Comparison of ENCODE assay signal across 18 cellular contexts in the genomic region with DNA sequence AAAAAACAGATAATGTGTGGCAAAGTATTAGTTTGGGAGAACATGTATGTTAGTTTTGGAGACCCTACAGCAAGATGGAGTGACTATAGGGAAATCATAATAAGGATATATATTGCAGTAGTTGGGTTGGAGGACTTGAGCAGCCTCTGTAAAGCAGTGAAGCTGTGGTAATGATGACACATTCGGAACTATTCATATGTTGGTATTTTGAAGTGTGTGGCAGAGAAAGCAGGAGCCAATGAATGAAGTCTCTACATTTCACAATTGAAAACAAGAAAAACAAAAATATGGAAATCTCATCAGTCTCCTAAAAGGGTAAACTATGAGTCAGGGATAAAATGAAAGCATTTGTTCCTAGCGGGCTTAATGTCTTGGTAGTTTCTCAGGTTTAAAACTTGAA.
DNase-seq lines count a peak whose midpoint lies in the region; ATAC-seq and TF ChIP-seq lines count a peak whose summit lies in the region.
"Had no signal": no experiment of that assay in that cellular context is flagged by ENCODE, and none has a peak within 500 bp of the region (broad histone marks: within the 10 kb centered on the region; RNA-seq: fewer than 3 reads in every experiment).

No MANE protein-coding gene starts in this region.

- H4K20me1 ChIP-seq in fibroblast of lung (ENCODE audit: control insufficient read depth, extremely low read depth, insufficient read depth, low read length) (no peaks in the 10 kb centered on the region), smooth muscle cell (ENCODE audit: low read depth) (no peaks in the 10 kb centered on the region)

- H3K9ac ChIP-seq in fibroblast of lung (ENCODE audit: insufficient read depth, low read length) (no peak overlapping the region), smooth muscle cell (ENCODE audit: low read depth) (no peak overlapping the region)

- DNase-seq in H4 (ENCODE audit: low spot score) (peak; percentile 62), RWPE2 (ENCODE audit: low spot score) (no peak), fibroblast of lung (ENCODE audit: low read depth in 2 of 2) (peak; percentile 65 to 76), smooth muscle cell (lab: John Stamatoyannopoulos, UW; ENCODE audit: unreplicated experiment) (no peak), CD1c-positive myeloid dendritic cell (ENCODE audit: extremely low spot score) (no peak)
- no peak for DNase-seq in stimulated activated naive B cell treated with anti-CD40 and anti-IgM and Interleukin-4, amounts not matched to agents 10 μg/mL and 1 μg/mL and 100 μg/mL, for 72 hours
- DNase-seq in stimulated activated naive CD4-positive, alpha-beta T cell treated with Interleukin-2 at 50 U/mL for 16 hours (lab: John Stamatoyannopoulos, UW) = no peak
- DNase-seq: activated CD4-positive, CD25-positive, alpha-beta regulatory T cell treated with anti-CD3 and anti-CD28 coated beads, Interleukin-2, amount 50 U/mL, for 72 hours; activated CD8-positive, alpha-beta memory T cell treated with anti-CD3 and anti-CD28 coated beads, Interleukin-2, amount 10 ng/mL, durations not matched to agents 7 days and 5 days; activated gamma-delta T cell; anterior cingulate cortex; DMS79; NCI-H1436 treated with DMSO at 0.1 percent for 48 hours; NCI-H2227 treated with DMSO at 0.1 percent for 48 hours; nucleus accumbens had no signal

- 86% methylated on average over 2 of the region's 2 CpGs for WGBS in smooth muscle cell (ENCODE audit: low lambda C conversion rate)

- H3K4me2 ChIP-seq in fibroblast of lung (ENCODE audit: extremely low read depth, insufficient read depth, low read length) (no peak overlapping the region), smooth muscle cell (peak overlapping the region; percentile 23)

- no peaks in the 10 kb centered on the region for H3K27me3 ChIP-seq in RWPE2 (ENCODE audit: insufficient read depth, poor library complexity, severe bottlenecking)
- H3K27me3 ChIP-seq in fibroblast of lung (ENCODE audit: control insufficient read depth, insufficient read depth, low read length) = no peaks in the 10 kb centered on the region
- no peaks in the 10 kb centered on the region for H3K27me3 ChIP-seq in smooth muscle cell (ENCODE audit: low read depth)
- H3K27me3 ChIP-seq: esophagus muscularis mucosa, tibial nerve had no signal

- no peak overlapping the region for H3K4me3 Mint-ChIP-seq in stimulated activated naive B cell treated with anti-CD40 and anti-IgM and Interleukin-4, amounts not matched to agents 10 μg/mL and 1 μg/mL and 100 μg/mL, for 72 hours
- H3K4me3 Mint-ChIP-seq: activated CD8-positive, alpha-beta memory T cell treated with anti-CD3 and anti-CD28 coated beads, Interleukin-2, amount 10 ng/mL, durations not matched to agents 7 days and 5 days; CD14-positive monocyte had no signal

- H3K27ac ChIP-seq in RWPE2 (ENCODE audit: poor library complexity, severe bottlenecking) (peak overlapping the region; percentile 54), fibroblast of lung (ENCODE audit: insufficient read depth, low read length) (no peak overlapping the region), smooth muscle cell (ENCODE audit: low read depth) (peak overlapping the region; percentile 6)
- H3K27ac ChIP-seq: tibial nerve had no signal

- H2AFZ ChIP-seq in fibroblast of lung (ENCODE audit: low read length) (no peak overlapping the region), smooth muscle cell (ENCODE audit: low read depth) (no peak overlapping the region)

- no peaks in the 10 kb centered on the region for H3K27me3 Mint-ChIP-seq in stimulated activated naive B cell treated with anti-CD40 and anti-IgM and Interleukin-4, amounts not matched to agents 10 μg/mL and 1 μg/mL and 100 μg/mL, for 72 hours
- H3K27me3 Mint-ChIP-seq: activated CD8-positive, alpha-beta memory T cell treated with anti-CD3 and anti-CD28 coated beads, Interleukin-2, amount 10 ng/mL, durations not matched to agents 7 days and 5 days had no signal

- no peaks in the 10 kb centered on the region for H3K36me3 Mint-ChIP-seq in stimulated activated naive B cell treated with anti-CD40 and anti-IgM and Interleukin-4, amounts not matched to agents 10 μg/mL and 1 μg/mL and 100 μg/mL, for 72 hours
- H3K36me3 Mint-ChIP-seq: activated CD8-positive, alpha-beta memory T cell treated with anti-CD3 and anti-CD28 coated beads, Interleukin-2, amount 10 ng/mL, durations not matched to agents 7 days and 5 days; CD14-positive monocyte had no signal

- no peaks in the 10 kb centered on the region for H3K9me3 Mint-ChIP-seq in stimulated activated naive B cell treated with anti-CD40 and anti-IgM and Interleukin-4, amounts not matched to agents 10 μg/mL and 1 μg/mL and 100 μg/mL, for 72 hours

- TF ChIP-seq CTCF in RWPE2 (IDR thresholded peaks at IDR 0.05; ENCODE audit: poor library complexity, severe bottlenecking) = no peak
- TF ChIP-seq CTCF in fibroblast of lung (conservative IDR thresholded peaks at IDR 0.05 in 1 of 2, IDR thresholded peaks at IDR 0.05 in 1 of 2; ENCODE audit: low read depth in 1 of 2, low read length in 2 of 2) = no peak
- no peak for TF ChIP-seq CTCF in smooth muscle cell (IDR thresholded peaks at IDR 0.05; ENCODE audit: borderline replicate concordance, insufficient read depth, poor library complexity, severe bottlenecking)

- peaks cover 39% of the 10 kb centered on the region for H3K4me1 ChIP-seq in RWPE2 (ENCODE audit: insufficient read depth, poor library complexity, severe bottlenecking)
- H3K4me1 ChIP-seq in fibroblast of lung (ENCODE audit: control insufficient read depth, extremely low read depth, insufficient read depth, low read length) = no peaks in the 10 kb centered on the region
- no peaks in the 10 kb centered on the region for H3K4me1 ChIP-seq in smooth muscle cell (ENCODE audit: low read depth)

- H3F3A ChIP-seq in smooth muscle cell (ENCODE audit: low read depth) = no peaks in the 10 kb centered on the region

- H3K79me2 ChIP-seq in fibroblast of lung (ENCODE audit: control insufficient read depth, insufficient read depth, low read length) (no peaks in the 10 kb centered on the region), smooth muscle cell (ENCODE audit: low read depth) (no peaks in the 10 kb centered on the region)

- H3K27ac Mint-ChIP-seq in stimulated activated naive B cell treated with anti-CD40 and anti-IgM and Interleukin-4, amounts not matched to agents 10 μg/mL and 1 μg/mL and 100 μg/mL, for 72 hours = no peak overlapping the region
- H3K27ac Mint-ChIP-seq: activated CD8-positive, alpha-beta memory T cell treated with anti-CD3 and anti-CD28 coated beads, Interleukin-2, amount 10 ng/mL, durations not matched to agents 7 days and 5 days; CD14-positive monocyte had no signal

- H3K4me3 ChIP-seq in RWPE2 (ENCODE audit: severe bottlenecking) = no peak overlapping the region
- H3K4me3 ChIP-seq in fibroblast of lung (replicated peaks in 1 of 4; ENCODE audit: control extremely low read depth in 1 of 4, insufficient read depth in 1 of 4, low read depth in 3 of 4, low read length in 4 of 4) = no peak overlapping the region
- no peak overlapping the region for H3K4me3 ChIP-seq in smooth muscle cell
- H3K4me3 ChIP-seq: esophagus muscularis mucosa, tibial nerve had no signal

- H3K4me1 Mint-ChIP-seq in stimulated activated naive B cell treated with anti-CD40 and anti-IgM and Interleukin-4, amounts not matched to agents 10 μg/mL and 1 μg/mL and 100 μg/mL, for 72 hours = no peaks in the 10 kb centered on the region
- H3K4me1 Mint-ChIP-seq: activated CD8-positive, alpha-beta memory T cell treated with anti-CD3 and anti-CD28 coated beads, Interleukin-2, amount 10 ng/mL, durations not matched to agents 7 days and 5 days; CD14-positive monocyte had no signal

- no peaks in the 10 kb centered on the region for H3K9me3 ChIP-seq in RWPE2 (ENCODE audit: severe bottlenecking)
- no peaks in the 10 kb centered on the region for H3K9me3 ChIP-seq in fibroblast of lung (ENCODE audit: control insufficient read depth, insufficient read depth, low read depth, low read length)
- H3K9me3 ChIP-seq in smooth muscle cell (replicated peaks; ENCODE audit: low read depth) = no peaks in the 10 kb centered on the region
- H3K9me3 ChIP-seq: esophagus muscularis mucosa, tibial nerve had no signal

- H3K36me3 ChIP-seq in RWPE2 (ENCODE audit: low read depth) (no peaks in the 10 kb centered on the region), fibroblast of lung (ENCODE audit: control insufficient read depth, insufficient read depth, low read length) (no peaks in the 10 kb centered on the region), smooth muscle cell (ENCODE audit: low read depth) (no peaks in the 10 kb centered on the region)
- H3K36me3 ChIP-seq: esophagus muscularis mucosa, tibial nerve had no signal

- ATAC-seq in RWPE2 (ENCODE audit: low read depth) = peak; percentile 89
- ATAC-seq in stimulated activated naive B cell treated with anti-CD40 and anti-IgM and Interleukin-4, amounts not matched to agents 10 μg/mL and 1 μg/mL and 100 μg/mL, for 72 hours (replicated peaks) = no peak
- ATAC-seq: activated CD8-positive, alpha-beta memory T cell treated with anti-CD3 and anti-CD28 coated beads, Interleukin-2, amount 10 ng/mL, durations not matched to agents 7 days and 5 days had no signal

Comparison
In these comparisons a context has a peak if more than half of its experiments do, and no peak if none do; other contexts are left out.
1. DNase-seq: peak in H4 (single experiment) and fibroblast of lung (2 of 2); none in RWPE2 (single experiment), smooth muscle cell (single experiment), stimulated activated naive B cell treated with anti-CD40 and anti-IgM and Interleukin-4, amounts not matched to agents 10 μg/mL and 1 μg/mL and 100 μg/mL, for 72 hours (single experiment), CD1c-positive myeloid dendritic cell (single experiment) and stimulated activated naive CD4-positive, alpha-beta T cell treated with Interleukin-2 at 50 U/mL for 16 hours (single experiment).